9 cellular contexts compared by ENCODE assay signal in genomic region chr7:31320675-31321074, GRCh38. TPM values are rescaled to one million over a fixed set of nuclear protein-coding genes. Genes with fewer than 3 reads are reported as not detected.
"Had no signal": no experiment of that assay in that cellular context is flagged by ENCODE, and none has a peak within 500 bp of the region (broad histone marks: within the 10 kb centered on the region; RNA-seq: fewer than 3 reads in every experiment).

No MANE protein-coding gene starts in this region.

- FAIRE-seq: G401.6, GM12878, GM12891, GM12892, GM18507, GM19239 had no signal

- DNase-seq: GDM1, GF-D8 had no signal

- ATAC-seq: GM12878 had no signal

- H3K4me3 ChIP-seq: GM12878 had no signal

RNA-seq across cellular contexts. Expression of gene NEUROD6, which starts 19.9 kb away (rescaled TPM):
- total RNA-seq: G401, GM12878 had no signal
- polyA plus RNA-seq: GM12878 had no signal
